22 cellular contexts compared by ENCODE assay signal in the genomic region with DNA sequence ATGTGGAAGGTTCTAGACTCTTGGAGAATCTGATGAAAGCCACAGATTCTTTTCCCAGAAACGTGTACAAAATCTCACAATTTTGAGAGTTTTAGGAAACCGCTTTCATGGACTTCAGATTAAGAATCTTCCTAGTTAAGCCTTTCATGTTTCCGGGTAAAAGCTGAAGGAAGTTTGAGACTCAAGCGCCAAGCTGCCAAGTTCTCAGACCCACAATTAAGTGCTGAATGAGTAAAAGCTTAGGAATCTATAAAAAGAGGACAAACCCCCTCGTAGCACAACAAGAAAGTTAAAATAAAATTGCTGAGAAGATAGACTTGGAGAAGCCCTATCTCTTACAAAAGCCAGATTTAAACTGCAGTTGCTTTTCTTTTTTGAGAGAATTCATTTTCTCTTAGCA.
"Had no signal": no experiment of that assay in that cellular context is flagged by ENCODE, and none has a peak within 500 bp of the region (broad histone marks: within the 10 kb centered on the region; RNA-seq: fewer than 3 reads in every experiment).

No MANE protein-coding gene starts in this region.

- H3K4me3 Mint-ChIP-seq: activated naive CD8-positive, alpha-beta T cell treated with anti-CD3 and anti-CD28 coated beads for 36 hours; memory B cell; natural killer cell had no signal

- H3K36me3 Mint-ChIP-seq: activated naive CD8-positive, alpha-beta T cell treated with anti-CD3 and anti-CD28 coated beads for 36 hours; memory B cell had no signal

- H3K9me3 ChIP-seq: left ventricle myocardium inferior, right lobe of liver, transverse colon had no signal

- H3K4me1 Mint-ChIP-seq: memory B cell, natural killer cell had no signal

- H3K4me3 ChIP-seq: left ventricle myocardium inferior, right lobe of liver, transverse colon had no signal

- DNase-seq: activated CD4-positive, alpha-beta T cell treated with anti-CD3 and anti-CD28 coated beads for 1 hour; activated CD4-positive, alpha-beta T cell treated with anti-CD3 and anti-CD28 coated beads, Interleukin-2, amount 50 U/mL, for 48 hours; activated gamma-delta T cell treated with Interleukin-2 at 50 U/mL for 16 hours; activated naive CD8-positive, alpha-beta T cell treated with anti-CD3 and anti-CD28 coated beads for 36 hours; activated T-cell treated with anti-CD3 and anti-CD28 coated beads, Interleukin-2, amount 50 U/mL, for 48 hours; aorta; central memory CD4-positive, alpha-beta T cell; effector memory CD4-positive, alpha-beta T cell; foreskin melanocyte; head of caudate nucleus; islet precursor cell; left ventricle myocardium inferior; natural killer cell; nucleus accumbens; right lobe of liver; stimulated activated CD4-positive, alpha-beta T cell treated with anti-CD3 and anti-CD28 coated beads, Interleukin-12 subunit alpha, Interleukin-12 subunit beta, amount 100 ng/mL, for 4 hours; stimulated activated naive CD4-positive, alpha-beta T cell; substantia nigra; T-helper 9 cell; transverse colon had no signal

- H3K27me3 ChIP-seq: right lobe of liver, transverse colon had no signal

- H3K36me3 ChIP-seq: left ventricle myocardium inferior, right lobe of liver, transverse colon had no signal

- H3K27ac ChIP-seq: left ventricle myocardium inferior, right lobe of liver, transverse colon had no signal

- H3K27ac Mint-ChIP-seq: activated naive CD8-positive, alpha-beta T cell treated with anti-CD3 and anti-CD28 coated beads for 36 hours; memory B cell; natural killer cell; progenitor cell of endocrine pancreas had no signal

- H3K4me1 ChIP-seq: right lobe of liver, transverse colon had no signal

- ATAC-seq: natural killer cell, right lobe of liver had no signal
